In genomic region chr17:4968166-4968915, GRCh38 we compare ENCODE assay signal across 8 cellular contexts. TPM values are rescaled to one million over a fixed set of nuclear protein-coding genes. Genes with fewer than 3 reads are reported as not detected.
DNase-seq lines count a peak whose midpoint lies in the region; ATAC-seq and TF ChIP-seq lines count a peak whose summit lies in the region.

No MANE protein-coding gene starts in this region.

- H3K4me1 ChIP-seq in Peyer's patch = peaks cover 0 to 36% (median 10%) of the 10 kb centered on the region in 4 donors
- H3K4me1 ChIP-seq in lung (ENCODE audit: control insufficient read depth in 2 of 2, insufficient read depth in 2 of 2, low read length in 2 of 2) = peaks cover 8 to 18% of the 10 kb centered on the region in 2 donors
- H3K4me1 ChIP-seq in upper lobe of left lung = peaks cover 26 to 35% (median 32%) of the 10 kb centered on the region in 4 donors

- peak overlapping the region; percentile 68 to 80 (median 76) for H3K4me3 ChIP-seq in Peyer's patch
- H3K4me3 ChIP-seq in lung = peak overlapping the region; percentile 52
- H3K4me3 ChIP-seq in upper lobe of left lung = peak overlapping the region; percentile 43 to 85 (median 74)

- no peak for TF ChIP-seq CTCF in Peyer's patch (IDR thresholded peaks at IDR 0.05)
- no peak for TF ChIP-seq CTCF in lung (IDR thresholded peaks at IDR 0.05; ENCODE audit: control extremely low read depth, extremely low read depth)
- TF ChIP-seq CTCF in upper lobe of left lung (IDR thresholded peaks at IDR 0.05) = no peak

- H3K27ac ChIP-seq in Peyer's patch = peak overlapping the region; percentile 90 to 97 (median 92)
- H3K27ac ChIP-seq in lung (ENCODE audit: low read depth in 1 of 2, low read length in 1 of 2) = peak overlapping the region; percentile 76 to 93
- peak overlapping the region; percentile 90 to 95 (median 94) for H3K27ac ChIP-seq in upper lobe of left lung

- TF ChIP-seq POLR2A in Peyer's patch (IDR thresholded peaks at IDR 0.05) (no peak), upper lobe of left lung (IDR thresholded peaks at IDR 0.05) (peak in 1 of 4 donors; percentile 4)

- H3K9me3 ChIP-seq in Peyer's patch (no peaks in the 10 kb centered on the region), lung (ENCODE audit: control insufficient read depth in 2 of 2, insufficient read depth in 1 of 2, low read length in 1 of 2) (no peaks in the 10 kb centered on the region), upper lobe of left lung (no peaks in the 10 kb centered on the region)

- H3K36me3 ChIP-seq in Peyer's patch (peaks cover 0 to 28% (median 0%) of the 10 kb centered on the region in 3 donors), lung (ENCODE audit: control insufficient read depth in 2 of 2, insufficient read depth in 2 of 2, low read length in 2 of 2) (peaks cover 4 to 31% of the 10 kb centered on the region in 2 donors), upper lobe of left lung (peaks cover 9 to 46% (median 31%) of the 10 kb centered on the region in 4 donors)

- H3K27me3 ChIP-seq in Peyer's patch = no peaks in the 10 kb centered on the region
- no peaks in the 10 kb centered on the region for H3K27me3 ChIP-seq in lung (ENCODE audit: control insufficient read depth, insufficient read depth)
- H3K27me3 ChIP-seq in upper lobe of left lung = no peaks in the 10 kb centered on the region

- 14 to 20% methylated on average over 38 to 41 of the region's 41 CpGs for WGBS in lung, 2 donors
- 18 to 25% methylated on average over 29 to 41 of the region's 41 CpGs for WGBS in upper lobe of left lung, 2 donors

- no peak for TF ChIP-seq EP300 in upper lobe of left lung (IDR thresholded peaks at IDR 0.05)

- peak; percentile 24 for ATAC-seq in Right ventricle myocardium inferior
- ATAC-seq in lung (ENCODE audit: insufficient read depth, low FRiP score) = no peak
- ATAC-seq in upper lobe of left lung (ENCODE audit: low FRiP score in 2 of 2) = peak in 1 of 2 donors; percentile 22

- DNase-seq in Right ventricle myocardium inferior (ENCODE audit: missing footprints) (peak; percentile 71), cardiac septum (ENCODE audit: low spot score) (no peak), Peyer's patch (peak in 1 of 3 donors; percentile 46), lung (ENCODE audit: low spot score) (no peak), upper lobe of left lung (no peak), NCI-H1048 (lab: John Stamatoyannopoulos, UW) (no peak)
- peak; percentile 29 for DNase-seq in central memory CD4-positive, alpha-beta T cell
- DNase-seq in effector CD8-positive, alpha-beta T cell (lab: John Stamatoyannopoulos, UW) = no peak

- intact Hi-C loops in Right ventricle myocardium inferior (cut with DNase I) (loop anchor here (1.0 to 5.0 kb wide), 2 partner anchors 19 to 61 kb away; partner anchors contain the start of gene CAMTA2), cardiac septum (cut with DNase I) (loop anchor here (5.0 kb wide), 2 partner anchors 61 to 94 kb away; no protein-coding TSS in a partner anchor)

RNA-seq across cellular contexts. Expression of gene SPAG7, which starts 0.7 kb away (rescaled TPM):
- 166 TPM for total RNA-seq in Right ventricle myocardium inferior
- total RNA-seq in cardiac septum = 104 TPM
- 10 to 100 TPM; 34.2 to 85.0 (median 48.9) TPM for total RNA-seq in Peyer's patch
- total RNA-seq in lung = 10 to 100 TPM; 63.8 to 75.4 TPM
- polyA plus RNA-seq in lung = 100 to 1,000 TPM in 1 of 2 donors, 10 to 100 TPM in 1; 76.2 to 101 TPM
- 10 to 100 TPM; 48.2 to 66.4 (median 63.8) TPM for total RNA-seq in upper lobe of left lung

RNA-seq across cellular contexts. Expression of gene ENO3, which starts 17.4 kb away (rescaled TPM):
- total RNA-seq in Right ventricle myocardium inferior = 549 TPM
- 382 TPM for total RNA-seq in cardiac septum
- 10 to 100 TPM in 3 of 4 donors, 1 to 10 TPM in 1; 7.4 to 27.7 (median 20.6) TPM for total RNA-seq in Peyer's patch
- 10 to 100 TPM in 1 of 2 donors, 1 to 10 TPM in 1; 3.3 to 10.7 TPM for total RNA-seq in lung
- 1 to 10 TPM; 7.2 to 9.3 TPM for polyA plus RNA-seq in lung
- 10 to 100 TPM in 3 of 6 donors, 1 to 10 TPM in 3; 4.3 to 49.2 (median 10.6) TPM for total RNA-seq in upper lobe of left lung

RNA-seq across cellular contexts. Expression of gene CAMTA2, which starts 19.1 kb away (rescaled TPM):
- total RNA-seq in Right ventricle myocardium inferior (37.1 TPM), cardiac septum (38.9 TPM), Peyer's patch (100 to 1,000 TPM in 1 of 4 donors, 10 to 100 TPM in 3; 42.4 to 124 (median 88.7) TPM), lung (10 to 100 TPM; 15.0 to 53.4 TPM), upper lobe of left lung (100 to 1,000 TPM in 2 of 6 donors, 10 to 100 TPM in 4; 27.1 to 162 (median 50.8) TPM)
- polyA plus RNA-seq in lung = 10 to 100 TPM; 45.8 to 66.3 TPM

RNA-seq across cellular contexts. Expression of gene PFN1, which starts 20.0 kb away (rescaled TPM):
- 218 TPM for total RNA-seq in Right ventricle myocardium inferior
- total RNA-seq in cardiac septum = 204 TPM
- total RNA-seq in Peyer's patch = 1,000 to 10,000 TPM in 1 of 4 donors, 100 to 1,000 TPM in 3; 530 to 1,064 (median 855) TPM
- total RNA-seq in lung = 100 to 1,000 TPM; 461 to 827 TPM
- 1,000 to 10,000 TPM in 1 of 2 donors, 100 to 1,000 TPM in 1; 671 to 2,264 TPM for polyA plus RNA-seq in lung
- total RNA-seq in upper lobe of left lung = 100 to 1,000 TPM; 403 to 814 (median 641) TPM

RNA-seq across cellular contexts. Expression of gene RNF167, which starts 28.3 kb away (rescaled TPM):
- 91.8 TPM for total RNA-seq in Right ventricle myocardium inferior
- 84.7 TPM for total RNA-seq in cardiac septum
- total RNA-seq in Peyer's patch = 10 to 100 TPM; 57.8 to 92.1 (median 78.9) TPM
- total RNA-seq in lung = 100 to 1,000 TPM in 1 of 2 donors, 10 to 100 TPM in 1; 30.8 to 107 TPM
- 100 to 1,000 TPM in 1 of 2 donors, 10 to 100 TPM in 1; 86.7 to 142 TPM for polyA plus RNA-seq in lung
- 100 to 1,000 TPM in 2 of 6 donors, 10 to 100 TPM in 4; 41.9 to 130 (median 72.9) TPM for total RNA-seq in upper lobe of left lung

Comparison
In these comparisons a context has a peak if more than half of its experiments do, and no peak if none do; other contexts are left out.
1. DNase-seq: peak in Right ventricle myocardium inferior (single experiment) and central memory CD4-positive, alpha-beta T cell (single experiment); none in cardiac septum (single experiment), lung (single experiment), upper lobe of left lung (0 of 2), NCI-H1048 (single experiment) and effector CD8-positive, alpha-beta T cell (single experiment).
2. Peak in every context shown above with its lines, with median percentiles within 50 percentile points of each other: H3K27ac ChIP-seq and H3K4me3 ChIP-seq.